Comparison of ENCODE assay signal across 26 cellular contexts in the genomic region with DNA sequence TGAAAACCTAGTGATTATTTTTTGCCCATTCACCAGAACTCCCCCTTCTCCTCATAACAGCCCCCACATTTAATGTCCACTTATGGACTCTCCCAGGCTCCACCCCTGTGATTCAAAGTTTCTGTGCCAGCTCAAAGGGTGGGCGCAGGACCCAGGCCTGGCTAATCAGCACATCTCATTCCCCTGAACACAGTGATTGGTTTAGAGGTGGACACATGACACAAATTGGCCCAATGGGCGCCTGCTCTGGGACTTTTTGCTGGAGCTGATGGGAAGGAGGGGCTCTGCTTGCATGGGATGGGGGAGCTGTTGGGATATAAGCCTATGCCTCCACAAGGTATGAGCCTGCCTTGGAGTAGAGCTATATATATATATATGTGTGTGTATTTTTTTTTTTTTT. TPM values are rescaled to one million over a fixed set of nuclear protein-coding genes. Genes with fewer than 3 reads are reported as not detected.
"Had no signal": no experiment of that assay in that cellular context is flagged by ENCODE, and none has a peak within 500 bp of the region (broad histone marks: within the 10 kb centered on the region; RNA-seq: fewer than 3 reads in every experiment).

No MANE protein-coding gene starts in this region.

- H3K4me2 ChIP-seq: smooth muscle cell had no signal

- H3K4me3 ChIP-seq: dorsolateral prefrontal cortex, gastrocnemius medialis, lower lobe of right lung, smooth muscle cell, stomach, thyroid gland, vagina had no signal

- H3K4me3 Mint-ChIP-seq: natural killer cell, neural crest cell had no signal

- H3K9me3 ChIP-seq: neutrophil, thyroid gland, vagina had no signal

- H3K9ac ChIP-seq: parathyroid adenoma had no signal

- H3K27me3 Mint-ChIP-seq: progenitor cell of endocrine pancreas had no signal

- H3K4me1 Mint-ChIP-seq: natural killer cell, neural crest cell had no signal

- H3K27ac Mint-ChIP-seq: natural killer cell, progenitor cell of endocrine pancreas had no signal

- H3K27me3 ChIP-seq: dorsolateral prefrontal cortex, neutrophil, stomach, thyroid gland, vagina had no signal

- ATAC-seq: gastrocnemius medialis, left ventricle myocardium superior, lower lobe of right lung, natural killer cell, sciatic nerve had no signal

- H3K36me3 ChIP-seq: gastrocnemius medialis, lower lobe of right lung, neutrophil, vagina had no signal

- DNase-seq: dorsolateral prefrontal cortex; effector CD4-positive, alpha-beta T cell; foreskin fibroblast; gastrocnemius medialis; head of caudate nucleus; left ventricle myocardium superior; lower lobe of right lung; natural killer cell; stimulated activated CD4-positive, alpha-beta T cell treated with anti-CD3 and anti-CD28 coated beads, Interleukin-12 subunit alpha, Interleukin-12 subunit beta, amount 100 ng/mL, for 4 hours; stimulated activated CD4-positive, alpha-beta T cell treated with anti-CD3 and anti-CD28 coated beads, Interleukin-1b, Interleukin-23, amount 100 ng/mL, for 48 hours; stimulated activated CD4-positive, alpha-beta T cell treated with anti-CD3 and anti-CD28 coated beads, Interleukin-4, amount 100 ng/mL, for 1 hour; stimulated activated CD8-positive, alpha-beta memory T cell treated with anti-CD3 and anti-CD28 coated beads, Interleukin-4, amount 100 ng/mL, for 48 hours; stimulated activated naive CD4-positive, alpha-beta T cell; stomach; thyroid gland; trophoblast cell had no signal

- H3K79me2 ChIP-seq: parathyroid adenoma had no signal

- H3K27ac ChIP-seq: dorsolateral prefrontal cortex, gastrocnemius medialis, lower lobe of right lung, neutrophil, parathyroid adenoma, stomach, thyroid gland, vagina had no signal

- H3K4me1 ChIP-seq: gastrocnemius medialis, parathyroid adenoma, thyroid gland, vagina had no signal

- H2AFZ ChIP-seq: parathyroid adenoma had no signal

- H3K9me3 Mint-ChIP-seq: natural killer cell had no signal

- H3K36me3 Mint-ChIP-seq: natural killer cell had no signal

RNA-seq across cellular contexts. Expression of a gene that starts 28.8 kb away (rescaled TPM):
- total RNA-seq: glomerular endothelial cell, mononuclear cell had no signal
- polyA plus RNA-seq: keratinocyte had no signal
